25 cellular contexts compared by ENCODE assay signal in the genomic region with DNA sequence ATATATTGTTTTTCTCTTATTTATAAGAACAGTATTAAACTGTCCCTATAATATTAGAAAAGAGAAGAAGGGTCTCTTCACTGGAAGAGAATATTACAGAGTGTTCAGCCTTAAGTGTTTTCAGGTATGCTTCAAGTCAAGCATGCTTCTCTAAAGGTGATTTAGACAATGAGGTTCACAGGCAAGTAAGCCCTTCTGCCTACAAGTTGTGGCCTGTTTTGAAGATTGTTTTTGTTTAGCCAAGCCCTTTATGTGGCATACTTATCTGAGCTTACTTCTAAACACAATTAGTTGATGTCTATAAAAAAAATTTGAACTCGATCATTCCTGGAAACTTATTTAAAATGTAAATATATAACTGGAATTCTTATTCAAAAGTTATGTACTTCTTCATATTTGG.
"Had no signal": no experiment of that assay in that cellular context is flagged by ENCODE, and none has a peak within 500 bp of the region (broad histone marks: within the 10 kb centered on the region; RNA-seq: fewer than 3 reads in every experiment).

No MANE protein-coding gene starts in this region.

- FAIRE-seq: small intestine, urothelium cell line had no signal

- DNase-seq: occipital lobe; ovary; posterior cingulate gyrus; psoas muscle; right cardiac atrium; right lobe of liver; sigmoid colon; small intestine; stimulated activated CD4-positive, alpha-beta T cell treated with anti-CD3 and anti-CD28 coated beads, Interleukin-15, amount 100 ng/mL, for 24 hours; stimulated activated CD4-positive, alpha-beta T cell treated with anti-CD3 and anti-CD28 coated beads, Interleukin-2, amount 100 ng/mL, for 24 hours; stimulated activated CD4-positive, alpha-beta T cell treated with anti-CD3 and anti-CD28 coated beads, Interleukin-2, amount 100 ng/mL, for 48 hours; stimulated activated CD4-positive, alpha-beta T cell treated with anti-CD3 and anti-CD28 coated beads, Interleukin-4, amount 100 ng/mL, for 24 hours; stimulated activated naive B cell treated with anti-CD40 and anti-IgM and Interleukin-4, amounts not matched to agents 10 μg/mL and 1 μg/mL and 100 μg/mL, for 72 hours; stimulated activated naive CD4-positive, alpha-beta T cell treated with Interleukin-2 at 50 U/mL for 16 hours; stomach; thyroid gland; trophoblast cell; upper lobe of left lung had no signal

- H3K9ac ChIP-seq: neural progenitor cell, parathyroid adenoma had no signal

- H3K4me2 ChIP-seq: neural progenitor cell had no signal

- H2AFZ ChIP-seq: neural progenitor cell, parathyroid adenoma had no signal

- H3K27me3 ChIP-seq: neural progenitor cell, ovary, right lobe of liver, sigmoid colon, stomach, thyroid gland, tibial nerve, upper lobe of left lung, vagina had no signal

- H3K27ac ChIP-seq: neural progenitor cell, ovary, parathyroid adenoma, psoas muscle, right lobe of liver, sigmoid colon, stomach, thoracic aorta, thyroid gland, tibial nerve, upper lobe of left lung, vagina had no signal

- H3K9me3 ChIP-seq: ovary, psoas muscle, right lobe of liver, sigmoid colon, thoracic aorta, thyroid gland, upper lobe of left lung, vagina had no signal

- ATAC-seq: psoas muscle; right cardiac atrium; right lobe of liver; stimulated activated effector memory CD8-positive, alpha-beta T cell treated with anti-CD3 and anti-CD28 coated beads, Interleukin-12 subunit alpha, Interleukin-12 subunit beta, amount 100 ng/mL, for 72 hours; stimulated activated naive B cell treated with anti-CD40 and anti-IgM and Interleukin-4, amounts not matched to agents 10 μg/mL and 1 μg/mL and 100 μg/mL, for 72 hours had no signal

- H3K4me1 ChIP-seq: neural progenitor cell, parathyroid adenoma, psoas muscle, right lobe of liver, sigmoid colon, stomach, thyroid gland, tibial nerve, upper lobe of left lung, vagina had no signal

- H3K79me2 ChIP-seq: parathyroid adenoma had no signal

- H3K4me3 ChIP-seq: neural progenitor cell, ovary, psoas muscle, right lobe of liver, sigmoid colon, stomach, thoracic aorta, thyroid gland, tibial nerve, upper lobe of left lung, vagina had no signal

- H3K36me3 ChIP-seq: neural progenitor cell, ovary, right lobe of liver, sigmoid colon, stomach, thoracic aorta, thyroid gland, tibial nerve, upper lobe of left lung, vagina had no signal
